9 cellular contexts compared by ENCODE assay signal in the genomic region with DNA sequence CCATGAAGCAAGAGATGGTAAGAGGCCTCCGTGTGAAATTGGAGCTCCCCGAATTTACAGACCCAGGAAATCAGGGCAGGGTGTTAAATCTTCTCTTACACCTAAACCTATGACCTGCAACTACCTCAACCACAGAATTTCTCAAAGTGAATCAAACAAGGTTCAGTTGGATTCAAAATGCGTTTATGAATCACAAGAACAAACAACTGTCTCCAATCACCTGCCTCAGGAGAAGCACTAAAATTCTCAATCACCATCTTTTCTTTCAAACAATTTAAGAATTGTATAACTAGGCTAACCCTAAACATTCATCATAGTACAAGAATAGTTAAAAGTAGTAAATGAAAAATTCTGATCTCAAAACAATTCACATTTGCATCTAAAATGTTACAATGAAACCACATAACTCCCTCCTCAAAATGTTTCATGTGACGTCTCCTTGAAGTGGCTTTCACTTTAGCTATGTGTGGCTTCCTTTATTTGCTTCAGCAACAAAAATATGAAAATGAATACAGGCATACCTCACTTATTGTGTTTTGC. TPM values are rescaled to one million over a fixed set of nuclear protein-coding genes. Genes with fewer than 3 reads are reported as not detected.
A peak's percentile ranks its signal among the peaks of the same experiment; 100 is the strongest.
DNase-seq lines count a peak whose midpoint lies in the region; ATAC-seq and TF ChIP-seq lines count a peak whose summit lies in the region.
"Had no signal": no experiment of that assay in that cellular context is flagged by ENCODE, and none has a peak within 500 bp of the region (broad histone marks: within the 10 kb centered on the region; RNA-seq: fewer than 3 reads in every experiment).

No MANE protein-coding gene starts in this region.

- peak overlapping the region; percentile 65 for H3K4me3 Mint-ChIP-seq in activated naive CD4-positive, alpha-beta T cell treated with anti-CD3 and anti-CD28 coated beads, Interleukin-2, amount 50 U/mL, for 24 hours
- H3K4me3 Mint-ChIP-seq in T-helper 1 cell treated with Interleukin-12 subunit alpha and Interleukin-12 subunit beta and Interleukin-4 antibody, amounts not matched to agents 30 μg/mL and 1 μg/mL, for 36 hours, result peak overlapping the region; percentile 17

- no peak for TF ChIP-seq CTCF in psoas muscle (IDR thresholded peaks at IDR 0.05)

- no peaks in the 10 kb centered on the region for H3K9me3 Mint-ChIP-seq in activated naive CD4-positive, alpha-beta T cell treated with anti-CD3 and anti-CD28 coated beads, Interleukin-2, amount 50 U/mL, for 24 hours
- H3K9me3 Mint-ChIP-seq in T-helper 1 cell treated with Interleukin-12 subunit alpha and Interleukin-12 subunit beta and Interleukin-4 antibody, amounts not matched to agents 30 μg/mL and 1 μg/mL, for 36 hours, result no peaks in the 10 kb centered on the region

- H3K27me3 ChIP-seq in psoas muscle (ENCODE audit: insufficient read depth in 3 of 3, low read length in 2 of 3), result no peaks in the 10 kb centered on the region

- H3K36me3 ChIP-seq in psoas muscle (ENCODE audit: insufficient read depth in 1 of 2, low read depth in 1 of 2), result no peaks in the 10 kb centered on the region

- H3K27me3 Mint-ChIP-seq in activated naive CD4-positive, alpha-beta T cell treated with anti-CD3 and anti-CD28 coated beads, Interleukin-2, amount 50 U/mL, for 24 hours, result peaks cover 5% of the 10 kb centered on the region
- peaks cover 50% of the 10 kb centered on the region for H3K27me3 Mint-ChIP-seq in T-helper 1 cell treated with Interleukin-12 subunit alpha and Interleukin-12 subunit beta and Interleukin-4 antibody, amounts not matched to agents 30 μg/mL and 1 μg/mL, for 36 hours (ENCODE audit: low read depth)

- H3K9me3 ChIP-seq in psoas muscle, result no peaks in the 10 kb centered on the region

- peak; percentile 95 for ATAC-seq in HG02870 (IDR thresholded peaks at IDR 0.05; ENCODE audit: unreplicated experiment)
- ATAC-seq in psoas muscle, result no peak

- intact Hi-C loops in psoas muscle (cut with DNase I), result no loop called here

- 51 to 58% (median 54%) methylated on average over 4 of the region's 4 CpGs for WGBS in psoas muscle, 3 donors

- no peak overlapping the region for H3K4me3 ChIP-seq in psoas muscle

- no peak overlapping the region for H3K27ac ChIP-seq in psoas muscle

- peaks cover 51% of the 10 kb centered on the region for H3K4me1 ChIP-seq in psoas muscle

- peaks cover 4% of the 10 kb centered on the region for H3K36me3 Mint-ChIP-seq in activated naive CD4-positive, alpha-beta T cell treated with anti-CD3 and anti-CD28 coated beads, Interleukin-2, amount 50 U/mL, for 24 hours
- H3K36me3 Mint-ChIP-seq in T-helper 1 cell treated with Interleukin-12 subunit alpha and Interleukin-12 subunit beta and Interleukin-4 antibody, amounts not matched to agents 30 μg/mL and 1 μg/mL, for 36 hours (ENCODE audit: low read depth), result peaks cover 22% of the 10 kb centered on the region

- no peak overlapping the region for H3K27ac Mint-ChIP-seq in activated naive CD4-positive, alpha-beta T cell treated with anti-CD3 and anti-CD28 coated beads, Interleukin-2, amount 50 U/mL, for 24 hours
- H3K27ac Mint-ChIP-seq in T-helper 1 cell treated with Interleukin-12 subunit alpha and Interleukin-12 subunit beta and Interleukin-4 antibody, amounts not matched to agents 30 μg/mL and 1 μg/mL, for 36 hours, result peak overlapping the region; percentile 72

- no peak for DNase-seq in activated naive CD4-positive, alpha-beta T cell treated with Interleukin-2 at 50 U/mL for 16 hours
- DNase-seq in iPS-NIHi7 (ENCODE audit: extremely low spot score), result no peak
- no peak for DNase-seq in NCI-H2029 (lab: John Stamatoyannopoulos, UW)
- DNase-seq in psoas muscle, result no peak
- no peak for DNase-seq in dermis blood vessel endothelial cell
- DNase-seq: midbrain had no signal

- peaks cover 64% of the 10 kb centered on the region for H3K4me1 Mint-ChIP-seq in activated naive CD4-positive, alpha-beta T cell treated with anti-CD3 and anti-CD28 coated beads, Interleukin-2, amount 50 U/mL, for 24 hours
- peaks cover 34% of the 10 kb centered on the region for H3K4me1 Mint-ChIP-seq in T-helper 1 cell treated with Interleukin-12 subunit alpha and Interleukin-12 subunit beta and Interleukin-4 antibody, amounts not matched to agents 30 μg/mL and 1 μg/mL, for 36 hours (ENCODE audit: low read depth)

RNA-seq across cellular contexts. Expression of a gene that starts 19.2 kb away (rescaled TPM):
- total RNA-seq in psoas muscle (10 to 100 TPM; 32.6 to 65.9 (median 36.7) TPM), dermis blood vessel endothelial cell (77.1 and 115 TPM in 2 replicates)
- polyA plus RNA-seq in psoas muscle, result 10 to 100 TPM; 10.4 to 15.3 (median 12.5) TPM
